Comparison of ENCODE assay signal across 11 cellular contexts in the genomic region with DNA sequence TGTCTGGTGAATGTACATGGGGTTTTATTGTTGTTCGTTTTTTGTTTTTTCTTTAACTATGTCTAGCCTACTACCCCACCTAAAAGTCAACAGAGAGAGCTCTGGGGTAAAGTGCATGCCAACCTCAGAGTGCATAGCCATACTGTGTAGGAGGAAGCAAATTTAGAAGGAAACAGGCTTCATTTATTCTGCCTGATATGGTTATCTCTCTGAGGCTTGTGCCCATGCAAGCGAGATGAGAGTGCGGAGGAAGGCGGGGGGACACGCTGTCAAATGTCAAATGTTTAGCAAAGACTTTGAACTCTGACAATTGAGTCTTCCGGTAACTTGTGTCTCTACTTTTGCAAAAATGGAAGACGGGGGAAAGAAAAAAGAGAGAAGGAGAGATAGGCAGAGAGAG.
DNase-seq lines count a peak whose midpoint lies in the region; ATAC-seq lines count a peak whose summit lies in the region.
"Had no signal": no experiment of that assay in that cellular context is flagged by ENCODE, and none has a peak within 500 bp of the region (broad histone marks: within the 10 kb centered on the region; RNA-seq: fewer than 3 reads in every experiment).

No MANE protein-coding gene starts in this region.

- H3K27ac Mint-ChIP-seq in stimulated activated naive CD8-positive, alpha-beta T cell treated with anti-CD3 and anti-CD28 coated beads, Interleukin-15, Interleukin-2, amounts not matched to agents 100 ng/mL and 50 ng/mL, for 24 hours, result peak overlapping the region; percentile 99

- H3K4me1 Mint-ChIP-seq in stimulated activated naive CD8-positive, alpha-beta T cell treated with anti-CD3 and anti-CD28 coated beads, Interleukin-15, Interleukin-2, amounts not matched to agents 100 ng/mL and 50 ng/mL, for 24 hours (ENCODE audit: low read depth), result peaks cover 100% of the 10 kb centered on the region

- H3K36me3 Mint-ChIP-seq in stimulated activated naive CD8-positive, alpha-beta T cell treated with anti-CD3 and anti-CD28 coated beads, Interleukin-15, Interleukin-2, amounts not matched to agents 100 ng/mL and 50 ng/mL, for 24 hours (ENCODE audit: low read depth), result peaks cover 21% of the 10 kb centered on the region

- ATAC-seq in left colon (peak; percentile 87), GM21390 (IDR thresholded peaks at IDR 0.05; ENCODE audit: unreplicated experiment) (no peak), GM19035 (IDR thresholded peaks at IDR 0.05; ENCODE audit: unreplicated experiment) (no peak)

- H3K27me3 Mint-ChIP-seq in stimulated activated naive CD8-positive, alpha-beta T cell treated with anti-CD3 and anti-CD28 coated beads, Interleukin-15, Interleukin-2, amounts not matched to agents 100 ng/mL and 50 ng/mL, for 24 hours, result no peaks in the 10 kb centered on the region

- intact Hi-C loops in left colon (cut with DNase I, micrococcal nuclease), result loop anchor here (2.0 to 10.0 kb wide), 2 partner anchors 117 to 339 kb away; no protein-coding TSS in a partner anchor

- H3K9me3 Mint-ChIP-seq in stimulated activated naive CD8-positive, alpha-beta T cell treated with anti-CD3 and anti-CD28 coated beads, Interleukin-15, Interleukin-2, amounts not matched to agents 100 ng/mL and 50 ng/mL, for 24 hours, result peaks cover 5% of the 10 kb centered on the region

- H3K4me3 Mint-ChIP-seq in stimulated activated naive CD8-positive, alpha-beta T cell treated with anti-CD3 and anti-CD28 coated beads, Interleukin-15, Interleukin-2, amounts not matched to agents 100 ng/mL and 50 ng/mL, for 24 hours, result peak overlapping the region; percentile 89

- peak; percentile 16 for DNase-seq in NCI-H510A treated with DMSO at 0.1 percent for 48 hours (lab: John Stamatoyannopoulos, UW)
- DNase-seq in NCI-H510A (lab: John Stamatoyannopoulos, UW), result no peak
- peak; percentile 50 for DNase-seq in activated T-cell treated with anti-CD3 and anti-CD28 coated beads for 24 hours (ENCODE audit: low read depth)
- DNase-seq in left colon, result peak; percentile 63 to 64
- DNase-seq in NCI-H128 (lab: John Stamatoyannopoulos, UW; ENCODE audit: unreplicated experiment), result no peak
- DNase-seq: islet precursor cell, MV-4-11, SIG-M5 had no signal

Comparison
In these comparisons a context has a peak if more than half of its experiments do, and no peak if none do; other contexts are left out.
1. DNase-seq: peak in NCI-H510A treated with DMSO at 0.1 percent for 48 hours (single experiment), activated T-cell treated with anti-CD3 and anti-CD28 coated beads for 24 hours (single experiment) and left colon (2 of 2); none in NCI-H510A (single experiment) and NCI-H128 (single experiment).